Comparison of ENCODE assay signal across 16 cellular contexts in genomic region chr18:22185723-22186386, GRCh38. TPM values are rescaled to one million over a fixed set of nuclear protein-coding genes. Genes with fewer than 3 reads are reported as not detected.
DNase-seq lines count a peak whose midpoint lies in the region; ATAC-seq, FAIRE-seq and TF ChIP-seq lines count a peak whose summit lies in the region.
"Had no signal": no experiment of that assay in that cellular context is flagged by ENCODE, and none has a peak within 500 bp of the region (broad histone marks: within the 10 kb centered on the region; RNA-seq: fewer than 3 reads in every experiment).

No MANE protein-coding gene starts in this region.

- no peak for TF ChIP-seq EP300 in suprapubic skin (IDR thresholded peaks at IDR 0.05)

- H3K4me1 ChIP-seq in lower lobe of right lung (peaks cover 61% of the 10 kb centered on the region), suprapubic skin (no peaks in the 10 kb centered on the region)

- 90% methylated on average over 10 of the region's 10 CpGs for WGBS in suprapubic skin

- H3K9me3 ChIP-seq in lower lobe of right lung: no peaks in the 10 kb centered on the region
- no peaks in the 10 kb centered on the region for H3K9me3 ChIP-seq in suprapubic skin

- H3K27me3 ChIP-seq in lower lobe of right lung (ENCODE audit: low read depth) (no peaks in the 10 kb centered on the region), suprapubic skin (peaks cover 31% of the 10 kb centered on the region)

- DNase-seq in NCI-H2029 (lab: John Stamatoyannopoulos, UW): peak; percentile 1
- no peak for DNase-seq in NCI-H2029 treated with DMSO at 0.1 percent for 48 hours (lab: John Stamatoyannopoulos, UW)
- DNase-seq in coronary artery (ENCODE audit: low spot score): no peak
- no peak for DNase-seq in lower lobe of right lung
- DNase-seq in urothelium cell line (ENCODE audit: low spot score): no peak
- DNase-seq in substantia nigra (lab: John Stamatoyannopoulos, UW): no peak
- DNase-seq in suprapubic skin (ENCODE audit: low spot score in 2 of 2): no peak
- DNase-seq: activated effector memory CD4-positive, alpha-beta T cell treated with anti-CD3 and anti-CD28 coated beads, Interleukin-2, amount 50 U/mL, for 16 hours; CD4-positive, CD25-positive, alpha-beta regulatory T cell; NCI-H1048; NCI-H446 treated with DMSO at 0.1 percent for 48 hours; occipital lobe; SW 1271; WERI-Rb-1 had no signal

- FAIRE-seq in urothelium cell line (lab: Jason Lieb, UNC): peak; percentile 50
- FAIRE-seq: GM12878 had no signal

- intact Hi-C loops in lower lobe of right lung (cut with DNase I): no loop called here

- H3K36me3 ChIP-seq in lower lobe of right lung: peaks cover 48% of the 10 kb centered on the region
- peaks cover 4% of the 10 kb centered on the region for H3K36me3 ChIP-seq in suprapubic skin
- H3K36me3 ChIP-seq: WERI-Rb-1 had no signal

- H3K4me3 ChIP-seq in coronary artery: peak overlapping the region; percentile 47
- no peak overlapping the region for H3K4me3 ChIP-seq in lower lobe of right lung
- H3K4me3 ChIP-seq in suprapubic skin: no peak overlapping the region
- H3K4me3 ChIP-seq: GM12878 had no signal

- peak; percentile 21 for ATAC-seq in lower lobe of right lung
- no peak for ATAC-seq in GM19463 (IDR thresholded peaks at IDR 0.05; ENCODE audit: unreplicated experiment)
- ATAC-seq: GM12878 had no signal

- H3K27ac ChIP-seq in coronary artery (peak overlapping the region; percentile 89), lower lobe of right lung (peak overlapping the region; percentile 22), substantia nigra (ENCODE audit: low read depth, low read length, poor library complexity, severe bottlenecking) (no peak overlapping the region), suprapubic skin (no peak overlapping the region)
- H3K27ac ChIP-seq: WERI-Rb-1 had no signal

- TF ChIP-seq POLR2A in suprapubic skin (IDR thresholded peaks at IDR 0.05): no peak

- TF ChIP-seq CTCF in coronary artery (IDR thresholded peaks at IDR 0.05): no peak
- TF ChIP-seq CTCF in lower lobe of right lung (IDR thresholded peaks at IDR 0.05): no peak
- no peak for TF ChIP-seq CTCF in suprapubic skin (IDR thresholded peaks at IDR 0.05)

RNA-seq across cellular contexts. Expression of gene GATA6, which starts 16.5 kb away (rescaled TPM):
- total RNA-seq in lower lobe of right lung (22.1 TPM), suprapubic skin (1 to 10 TPM; 2.1 to 3.4 (median 2.6) TPM)

Comparison
In these comparisons a context has a peak if more than half of its experiments do, and no peak if none do; other contexts are left out.
1. H3K27ac ChIP-seq: peak in coronary artery (2 of 2) and lower lobe of right lung (single experiment); none in substantia nigra (single experiment) and suprapubic skin (single experiment).